24 cellular contexts compared by ENCODE assay signal in genomic region chr4:55932489-55932888, GRCh38.
"Had no signal": no experiment of that assay in that cellular context is flagged by ENCODE, and none has a peak within 500 bp of the region (broad histone marks: within the 10 kb centered on the region; RNA-seq: fewer than 3 reads in every experiment).

No MANE protein-coding gene starts in this region.

- H3K4me3 ChIP-seq: esophagus muscularis mucosa, gastroesophageal sphincter, heart left ventricle, hepatocyte, lung, mucosa of descending colon, right lobe of liver, suprapubic skin had no signal

- H3K9ac ChIP-seq: parathyroid adenoma had no signal

- H3K4me1 ChIP-seq: esophagus muscularis mucosa, foreskin keratinocyte, gastroesophageal sphincter, parathyroid adenoma, right lobe of liver, suprapubic skin had no signal

- H3K27me3 ChIP-seq: foreskin keratinocyte, gastroesophageal sphincter, heart left ventricle, hepatocyte, right lobe of liver, suprapubic skin had no signal

- H2AFZ ChIP-seq: hepatocyte, parathyroid adenoma had no signal

- H3K9me3 ChIP-seq: right lobe of liver, suprapubic skin had no signal

- H3K27ac ChIP-seq: epithelial cell of prostate, esophagus muscularis mucosa, foreskin keratinocyte, gastroesophageal sphincter, heart left ventricle, hepatocyte, parathyroid adenoma, right lobe of liver, suprapubic skin had no signal

- H3K4me2 ChIP-seq: hepatocyte had no signal

- ATAC-seq: effector memory CD8-positive, alpha-beta T cell; gastroesophageal sphincter; heart left ventricle; left lobe of liver; mucosa of descending colon; naive thymus-derived CD8-positive, alpha-beta T cell; right lobe of liver; stimulated activated naive CD8-positive, alpha-beta T cell treated with anti-CD3 and anti-CD28 coated beads, Interleukin-15, amount 100 ng/mL, for 72 hours had no signal

- DNase-seq: cerebellar nuclear complex; cortex of kidney; effector memory CD8-positive, alpha-beta T cell; heart left ventricle; kidney; mucosa of descending colon; naive thymus-derived CD8-positive, alpha-beta T cell; right lobe of liver; small intestine; stimulated activated CD4-positive, alpha-beta T cell treated with anti-CD3 and anti-CD28 coated beads, Interleukin-12 subunit alpha, Interleukin-12 subunit beta, amount 100 ng/mL, for 4 hours; stimulated activated CD4-positive, alpha-beta T cell treated with anti-CD3 and anti-CD28 coated beads, Interleukin-1b, Interleukin-23, amount 100 ng/mL, for 48 hours; stimulated activated CD4-positive, alpha-beta T cell treated with anti-CD3 and anti-CD28 coated beads, Interleukin-4, amount 100 ng/mL, for 1 hour; stimulated activated CD8-positive, alpha-beta memory T cell treated with anti-CD3 and anti-CD28 coated beads, Interleukin-4, amount 100 ng/mL, for 48 hours; stimulated activated naive CD4-positive, alpha-beta T cell; stimulated activated naive CD8-positive, alpha-beta T cell treated with anti-CD3 and anti-CD28 coated beads, Interleukin-15, amount 100 ng/mL, for 72 hours had no signal

- H3K36me3 ChIP-seq: gastroesophageal sphincter, right lobe of liver, suprapubic skin had no signal
